Comparison of ENCODE assay signal across 12 cellular contexts in the genomic region with DNA sequence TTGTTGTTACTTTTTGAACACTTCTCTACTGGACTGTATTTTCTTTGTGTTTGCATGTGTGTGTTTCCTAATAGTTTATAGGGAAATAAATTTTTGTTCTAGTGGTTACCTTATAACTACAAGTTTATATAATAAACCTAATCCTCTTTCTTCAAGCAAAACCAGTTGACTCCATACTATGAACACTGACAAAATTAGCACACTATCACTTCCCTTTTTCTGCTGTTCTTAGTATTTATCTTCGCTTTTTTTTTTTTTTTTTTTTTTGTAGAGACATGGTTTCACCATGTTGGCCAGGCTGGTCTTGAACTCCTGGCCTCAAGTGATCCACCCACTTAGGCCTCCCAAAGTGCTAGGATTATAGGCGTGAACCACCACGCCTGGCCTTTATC. TPM values are rescaled to one million over a fixed set of nuclear protein-coding genes. Genes with fewer than 3 reads are reported as not detected.
DNase-seq lines count a peak whose midpoint lies in the region; ATAC-seq and TF ChIP-seq lines count a peak whose summit lies in the region.
"Had no signal": no experiment of that assay in that cellular context is flagged by ENCODE, and none has a peak within 500 bp of the region (broad histone marks: within the 10 kb centered on the region; RNA-seq: fewer than 3 reads in every experiment).

No MANE protein-coding gene starts in this region.

- H3K27me3 Mint-ChIP-seq in activated B cell treated with CpG ODN at 0.5 μM for 24 hours, result no peaks in the 10 kb centered on the region

- POLR2A ChIA-PET in SK-N-SH (lab: Yijun Ruan, JAX) (no interaction called here), activated B cell treated with CpG ODN at 0.5 μM for 24 hours (lab: Charles Lee) (interaction anchor here (1.3 to 3.0 kb wide), 3 partner anchors 22 to 1380 kb away, joined by 3 to 40 read pairs (median 32); a partner anchor contains a TSS)

- no peaks in the 10 kb centered on the region for H3K79me2 ChIP-seq in SK-N-SH (ENCODE audit: insufficient read depth)

- no peaks in the 10 kb centered on the region for H3K36me3 ChIP-seq in SK-N-SH (replicated peaks in 1 of 2; ENCODE audit: control insufficient read depth in 1 of 2, insufficient read depth in 2 of 2, low read length in 1 of 2)
- no peaks in the 10 kb centered on the region for H3K36me3 ChIP-seq in skeletal muscle satellite cell (ENCODE audit: insufficient read depth, low read length)
- no peaks in the 10 kb centered on the region for H3K36me3 ChIP-seq in esophagus muscularis mucosa
- H3K36me3 ChIP-seq: neural progenitor cell had no signal

- H3K4me2 ChIP-seq in SK-N-SH, result peak overlapping the region; percentile 72; the same call in 1 of the 2 replicates
- peak overlapping the region; percentile 77 for H3K4me2 ChIP-seq in skeletal muscle satellite cell (ENCODE audit: low read length)
- H3K4me2 ChIP-seq: neural progenitor cell had no signal

- no peak for TF ChIP-seq CTCF in SK-N-SH (IDR thresholded peaks at IDR 0.05)
- no peak for TF ChIP-seq CTCF in activated B cell treated with CpG ODN at 0.5 μM for 24 hours (IDR thresholded peaks at IDR 0.05)
- no peak for TF ChIP-seq CTCF in esophagus muscularis mucosa (IDR thresholded peaks at IDR 0.05)

- intact Hi-C loops in activated B cell treated with CpG ODN at 0.5 μM for 24 hours (cut with micrococcal nuclease), result loop anchor here (1.0 to 2.0 kb wide), 2 partner anchors 23 to 31 kb away; a partner anchor contains a TSS
- intact Hi-C loops in esophagus muscularis mucosa (cut with DNase I), result no loop called here

- peak overlapping the region; percentile 55 for H3K4me3 Mint-ChIP-seq in activated B cell treated with CpG ODN at 0.5 μM for 24 hours
- H3K4me3 Mint-ChIP-seq: neural progenitor cell had no signal

- no peak for TF ChIP-seq RAD21 in SK-N-SH (IDR thresholded peaks at IDR 0.05; ENCODE audit: low read length)

- H3K4me1 ChIP-seq in SK-N-SH (ENCODE audit: control insufficient read depth in 1 of 2, insufficient read depth in 2 of 2, low read depth in 1 of 2, low read length in 1 of 2) (peaks cover 0 to 15% of the 10 kb centered on the region in 2 experiments; a peak in 2 of 4 replicates), skeletal muscle satellite cell (ENCODE audit: control insufficient read depth, insufficient read depth, low read length) (peaks cover 33% of the 10 kb centered on the region), esophagus muscularis mucosa (no peaks in the 10 kb centered on the region)
- H3K4me1 ChIP-seq: neural progenitor cell had no signal

- H3K9me3 ChIP-seq in SK-N-SH, result no peaks in the 10 kb centered on the region
- H3K9me3 ChIP-seq in skeletal muscle satellite cell (replicated peaks; ENCODE audit: low read length), result no peaks in the 10 kb centered on the region
- H3K9me3 ChIP-seq in esophagus muscularis mucosa, result no peaks in the 10 kb centered on the region

- H3K9me2 ChIP-seq in SK-N-SH, result no peaks in the 10 kb centered on the region

- CTCF ChIA-PET in SK-N-SH (lab: Yijun Ruan, JAX) (interaction anchor here (1.6 kb wide), 1 partner anchor 11 kb away, joined by 5 read pairs; no protein-coding TSS in a partner anchor), activated B cell treated with CpG ODN at 0.5 μM for 24 hours (lab: Charles Lee) (no interaction called here)

- H3F3A ChIP-seq in SK-N-SH (replicated peaks; ENCODE audit: insufficient read depth), result peaks cover 26% of the 10 kb centered on the region

- 92% methylated on average over 3 of the region's 3 CpGs for WGBS in SK-N-SH (ENCODE audit: low lambda C conversion rate)
- WGBS in esophagus muscularis mucosa, result 90% methylated on average over 3 of the region's 3 CpGs

- no peak for TF ChIP-seq POLR2A in esophagus muscularis mucosa (IDR thresholded peaks at IDR 0.05; ENCODE audit: low read depth)

- no peaks in the 10 kb centered on the region for H3K9me3 Mint-ChIP-seq in activated B cell treated with CpG ODN at 0.5 μM for 24 hours

- DNase-seq in SK-N-SH (no peak), activated B cell treated with CpG ODN at 0.5 μM for 24 hours (no peak), globus pallidus (ENCODE audit: low spot score) (no peak), NCI-H510A treated with DMSO at 0.1 percent for 48 hours (lab: John Stamatoyannopoulos, UW) (no peak), esophagus muscularis mucosa (ENCODE audit: extremely low spot score) (no peak)
- DNase-seq: NCI-H1694 had no signal

- peak overlapping the region; percentile 70 to 99; a peak in 3 of 4 replicates for H3K27ac ChIP-seq in SK-N-SH (ENCODE audit: low read depth in 2 of 2, low read length in 1 of 2)
- peak overlapping the region in 2 of 4 donors; percentile 25 to 35 for H3K27ac ChIP-seq in esophagus muscularis mucosa (replicated peaks in 1 of 4)
- H3K27ac ChIP-seq: 22Rv1, neural progenitor cell had no signal

- peak overlapping the region; percentile 91 for H2AFZ ChIP-seq in SK-N-SH (ENCODE audit: low read depth)
- H2AFZ ChIP-seq: neural progenitor cell had no signal

- H4K20me1 ChIP-seq in SK-N-SH (ENCODE audit: insufficient read depth), result no peaks in the 10 kb centered on the region

- H3K27ac Mint-ChIP-seq in activated B cell treated with CpG ODN at 0.5 μM for 24 hours, result peak overlapping the region; percentile 85
- H3K27ac Mint-ChIP-seq: neural progenitor cell had no signal

- H3K27me3 ChIP-seq in SK-N-SH (ENCODE audit: insufficient read depth) (no peaks in the 10 kb centered on the region), skeletal muscle satellite cell (ENCODE audit: control insufficient read depth, insufficient read depth, low read length) (no peaks in the 10 kb centered on the region), esophagus muscularis mucosa (no peaks in the 10 kb centered on the region)
- H3K27me3 ChIP-seq: neural progenitor cell had no signal

- ATAC-seq in SK-N-SH treated with all-trans-retinoic acid at 6 μM for 48 hours (no peak), HG03280 (IDR thresholded peaks at IDR 0.05; ENCODE audit: unreplicated experiment) (peak; percentile 37), activated B cell treated with CpG ODN at 0.5 μM for 24 hours (ENCODE audit: low read depth) (peak; percentile 68)

- TF ChIP-seq EP300 in SK-N-SH (IDR thresholded peaks at IDR 0.05; ENCODE audit: borderline replicate concordance in 1 of 2, low read depth in 1 of 2, low read length in 1 of 2) (no peak), esophagus muscularis mucosa (IDR thresholded peaks at IDR 0.05) (no peak)

- no peaks in the 10 kb centered on the region for H3K36me3 Mint-ChIP-seq in activated B cell treated with CpG ODN at 0.5 μM for 24 hours (ENCODE audit: low read depth)
- H3K36me3 Mint-ChIP-seq: neural progenitor cell had no signal

- H3K9ac ChIP-seq in SK-N-SH (peak overlapping the region; percentile 79; the same call in 1 of the 2 replicates), skeletal muscle satellite cell (ENCODE audit: low read depth, low read length) (peak overlapping the region; percentile 76)
- H3K9ac ChIP-seq: neural progenitor cell had no signal

- peak overlapping the region in 1 of 2 experiments; percentile 12; a peak in 1 of 4 replicates for H3K4me3 ChIP-seq in SK-N-SH (ENCODE audit: low read depth in 2 of 2, low read length in 1 of 2)
- peak overlapping the region; percentile 52 for H3K4me3 ChIP-seq in skeletal muscle satellite cell (ENCODE audit: low read length)
- H3K4me3 ChIP-seq in esophagus muscularis mucosa, result no peak overlapping the region
- H3K4me3 ChIP-seq: neural progenitor cell had no signal

- peaks cover 33% of the 10 kb centered on the region for H3K4me1 Mint-ChIP-seq in activated B cell treated with CpG ODN at 0.5 μM for 24 hours
- H3K4me1 Mint-ChIP-seq: neural progenitor cell had no signal

TF ChIP-seq in SK-N-SH, 30 proteins besides CTCF, POLR2A, EP300 and RAD21 (continues in another document):
- TF ChIP-seq TCF12 (IDR thresholded peaks at IDR 0.05), result no peak
- no peak for TF ChIP-seq RCOR1 (IDR thresholded peaks at IDR 0.05; ENCODE audit: low read length)
- TF ChIP-seq, protein P1, sequence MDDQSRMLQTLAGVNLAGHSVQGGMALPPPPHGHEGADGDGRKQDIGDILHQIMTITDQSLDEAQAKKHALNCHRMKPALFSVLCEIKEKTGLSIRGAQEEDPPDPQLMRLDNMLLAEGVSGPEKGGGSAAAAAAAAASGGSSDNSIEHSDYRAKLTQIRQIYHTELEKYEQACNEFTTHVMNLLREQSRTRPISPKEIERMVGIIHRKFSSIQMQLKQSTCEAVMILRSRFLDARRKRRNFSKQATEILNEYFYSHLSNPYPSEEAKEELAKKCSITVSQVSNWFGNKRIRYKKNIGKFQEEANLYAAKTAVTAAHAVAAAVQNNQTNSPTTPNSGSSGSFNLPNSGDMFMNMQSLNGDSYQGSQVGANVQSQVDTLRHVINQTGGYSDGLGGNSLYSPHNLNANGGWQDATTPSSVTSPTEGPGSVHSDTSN (IDR thresholded peaks at IDR 0.05), result no peak

RNA-seq across cellular contexts. Expression of a gene that starts 25.0 kb away (rescaled TPM):
- 36.0 and 42.3 TPM in 2 replicates for polyA plus RNA-seq in SK-N-SH (2012; rRNA removed)
- 48.3 and 56.8 TPM in 2 replicates for polyA plus RNA-seq in SK-N-SH (2012; cell fraction: cytosol; rRNA removed)
- polyA plus RNA-seq in SK-N-SH (2012; cell fraction: nucleus; rRNA removed), result 18.6 and 35.2 TPM in 2 replicates
- total RNA-seq in activated B cell treated with CpG ODN at 0.5 μM for 24 hours (127 and 135 TPM in 2 replicates), esophagus muscularis mucosa (10 to 100 TPM; 30.7 to 50.5 (median 40.9) TPM)
- 90.4 and 118 TPM in 2 replicates for total RNA-seq in skeletal muscle satellite cell (2012; rRNA removed)

RNA-seq across cellular contexts. Expression of a gene that starts 30.8 kb away (rescaled TPM):
- polyA plus RNA-seq in SK-N-SH (2012; rRNA removed), result 16.2 and 16.8 TPM in 2 replicates
- polyA plus RNA-seq in SK-N-SH (2012; cell fraction: cytosol; rRNA removed), result 19.1 and 20.5 TPM in 2 replicates
- 15.2 and 19.7 TPM in 2 replicates for polyA plus RNA-seq in SK-N-SH (2012; cell fraction: nucleus; rRNA removed)
- total RNA-seq in activated B cell treated with CpG ODN at 0.5 μM for 24 hours, result 12.9 and 14.5 TPM in 2 replicates
- total RNA-seq in skeletal muscle satellite cell (2012; rRNA removed), result 24.6 and 35.4 TPM in 2 replicates
- total RNA-seq in esophagus muscularis mucosa, result 1 to 10 TPM; 4.1 to 8.0 (median 5.4) TPM

RNA-seq across cellular contexts. Expression of a gene that starts 54.8 kb away (rescaled TPM):
- not detected in 2 replicates for polyA plus RNA-seq in SK-N-SH (2012; rRNA removed)
- not detected in 2 replicates for polyA plus RNA-seq in SK-N-SH (2012; cell fraction: cytosol; rRNA removed)
- not detected in 2 replicates for polyA plus RNA-seq in SK-N-SH (2012; cell fraction: nucleus; rRNA removed)
- total RNA-seq in activated B cell treated with CpG ODN at 0.5 μM for 24 hours (2.1 and 2.3 TPM in 2 replicates), esophagus muscularis mucosa (not detected)
- total RNA-seq in skeletal muscle satellite cell (2012; rRNA removed), result not detected in 2 replicates
- polyA plus RNA-seq: esophagus had no signal
